8 cellular contexts compared by ENCODE assay signal in genomic region chr20:15162061-15162740, GRCh38.
DNase-seq lines count a peak whose midpoint lies in the region; ATAC-seq and TF ChIP-seq lines count a peak whose summit lies in the region.

No MANE protein-coding gene starts in this region.

- TF ChIP-seq EP300 in stomach (IDR thresholded peaks at IDR 0.05) = no peak
- no peak for TF ChIP-seq EP300 in gastroesophageal sphincter (IDR thresholded peaks at IDR 0.05)

- no peak for DNase-seq in activated T-cell treated with anti-CD3 and anti-CD28 coated beads, Interleukin-2, amount 50 U/mL, for 4 hours
- DNase-seq in activated T-cell treated with anti-CD3 and anti-CD28 coated beads for 4 hours (no peak), stomach (no peak), GM19238 (ENCODE audit: insufficient read length, low spot score) (no peak)
- DNase-seq in activated naive CD8-positive, alpha-beta T cell treated with anti-CD3 and anti-CD28 coated beads for 36 hours = no peak

- peaks cover 10% of the 10 kb centered on the region for H3K9me3 Mint-ChIP-seq in activated T-cell treated with anti-CD3 and anti-CD28 coated beads, Interleukin-2, amount 50 U/mL, for 4 hours
- H3K9me3 Mint-ChIP-seq in activated naive CD8-positive, alpha-beta T cell treated with anti-CD3 and anti-CD28 coated beads for 36 hours = no peaks in the 10 kb centered on the region

- TF ChIP-seq POLR2A in stomach (IDR thresholded peaks at IDR 0.05) (no peak), gastroesophageal sphincter (IDR thresholded peaks at IDR 0.05) (no peak)

- H3K9me3 ChIP-seq in stomach (no peaks in the 10 kb centered on the region), gastroesophageal sphincter (no peaks in the 10 kb centered on the region)

- intact Hi-C loops in stomach (cut with DNase I; ENCODE audit: low total_unique reads) = no loop called here

- H3K4me1 Mint-ChIP-seq in activated T-cell treated with anti-CD3 and anti-CD28 coated beads, Interleukin-2, amount 50 U/mL, for 4 hours (ENCODE audit: low read depth) = peaks cover 5% of the 10 kb centered on the region
- peaks cover 9% of the 10 kb centered on the region for H3K4me1 Mint-ChIP-seq in activated naive CD8-positive, alpha-beta T cell treated with anti-CD3 and anti-CD28 coated beads for 36 hours

- H3K27ac ChIP-seq in stomach = peak overlapping the region in 1 of 5 donors; percentile 15
- no peak overlapping the region for H3K27ac ChIP-seq in gastroesophageal sphincter

- peak overlapping the region in 3 of 4 donors; percentile 10 to 21 (median 21) for H3K4me3 ChIP-seq in stomach
- no peak overlapping the region for H3K4me3 ChIP-seq in gastroesophageal sphincter

- no peaks in the 10 kb centered on the region for H3K27me3 ChIP-seq in stomach
- H3K27me3 ChIP-seq in gastroesophageal sphincter = no peaks in the 10 kb centered on the region

- peak overlapping the region; percentile 66 for H3K27ac Mint-ChIP-seq in activated naive CD8-positive, alpha-beta T cell treated with anti-CD3 and anti-CD28 coated beads for 36 hours

- H3K4me1 ChIP-seq in stomach (no peaks in the 10 kb centered on the region), gastroesophageal sphincter (no peaks in the 10 kb centered on the region)

- 57 to 68% (median 62%) methylated on average over 7 of the region's 7 CpGs for WGBS in stomach, 5 donors
- 56 to 68% methylated on average over 7 of the region's 7 CpGs for WGBS in gastroesophageal sphincter (ENCODE audit: low coverage in 1 of 2), 2 donors

- no peak for TF ChIP-seq CTCF in stomach (IDR thresholded peaks at IDR 0.05)
- no peak for TF ChIP-seq CTCF in gastroesophageal sphincter (IDR thresholded peaks at IDR 0.05)

- peak overlapping the region; percentile 12 for H3K4me3 Mint-ChIP-seq in activated T-cell treated with anti-CD3 and anti-CD28 coated beads, Interleukin-2, amount 50 U/mL, for 4 hours
- H3K4me3 Mint-ChIP-seq in activated naive CD8-positive, alpha-beta T cell treated with anti-CD3 and anti-CD28 coated beads for 36 hours = peak overlapping the region; percentile 41

- H3K36me3 Mint-ChIP-seq in activated T-cell treated with anti-CD3 and anti-CD28 coated beads, Interleukin-2, amount 50 U/mL, for 4 hours (ENCODE audit: insufficient read depth) = no peaks in the 10 kb centered on the region
- no peaks in the 10 kb centered on the region for H3K36me3 Mint-ChIP-seq in activated naive CD8-positive, alpha-beta T cell treated with anti-CD3 and anti-CD28 coated beads for 36 hours

- peak in 1 of 2 donors; percentile 48 for ATAC-seq in activated T-cell treated with anti-CD3 and anti-CD28 coated beads, Interleukin-2, amount 50 U/mL, for 4 hours
- ATAC-seq in HG03045 (IDR thresholded peaks at IDR 0.05; ENCODE audit: unreplicated experiment) (peak; percentile 76), gastroesophageal sphincter (no peak), HG03460 (IDR thresholded peaks at IDR 0.05; ENCODE audit: unreplicated experiment) (no peak)

- no peaks in the 10 kb centered on the region for H3K27me3 Mint-ChIP-seq in activated T-cell treated with anti-CD3 and anti-CD28 coated beads, Interleukin-2, amount 50 U/mL, for 4 hours (ENCODE audit: low read depth)
- no peaks in the 10 kb centered on the region for H3K27me3 Mint-ChIP-seq in activated naive CD8-positive, alpha-beta T cell treated with anti-CD3 and anti-CD28 coated beads for 36 hours

- H3K36me3 ChIP-seq in stomach (no peaks in the 10 kb centered on the region), gastroesophageal sphincter (no peaks in the 10 kb centered on the region)

Comparison
In these comparisons a context has a peak if more than half of its experiments do, and no peak if none do; other contexts are left out.
1. H3K4me3 ChIP-seq: peak in stomach (3 of 4); none in gastroesophageal sphincter (0 of 2).